In the genomic region with DNA sequence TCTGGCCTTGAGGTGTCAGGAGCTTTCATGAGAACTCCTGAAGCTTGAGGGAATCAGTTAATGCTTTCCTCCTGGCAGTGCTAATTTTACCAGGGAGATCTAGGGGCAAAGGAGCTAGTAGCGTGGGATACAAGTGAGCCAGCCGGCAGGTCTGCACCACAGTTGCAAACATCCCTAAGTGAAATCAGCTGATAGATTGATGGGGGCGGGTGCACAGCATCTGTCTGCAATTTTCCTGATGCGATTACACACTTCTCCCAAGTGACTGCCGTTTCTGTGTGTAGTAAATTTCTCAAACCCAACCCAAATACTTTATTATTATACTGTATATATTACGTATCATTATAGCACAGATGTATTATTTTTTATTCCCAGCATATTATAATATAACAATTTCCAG, we compare ENCODE assay signal across 18 cellular contexts.
"Had no signal": no experiment of that assay in that cellular context is flagged by ENCODE, and none has a peak within 500 bp of the region (broad histone marks: within the 10 kb centered on the region; RNA-seq: fewer than 3 reads in every experiment).

No MANE protein-coding gene starts in this region.

- H3K27ac ChIP-seq: brain microvascular endothelial cell, colonic mucosa, epithelial cell of prostate, foreskin keratinocyte, prostate gland, right atrium auricular region, skin epidermis, tibial nerve had no signal

- H3K36me3 ChIP-seq: brain microvascular endothelial cell, colonic mucosa, prostate gland, right atrium auricular region, tibial nerve had no signal

- H3K4me3 ChIP-seq: colonic mucosa, lung, prostate gland, right atrium auricular region, skin epidermis, tibial nerve had no signal

- H3K9me3 ChIP-seq: colonic mucosa, prostate gland, right atrium auricular region, tibial nerve had no signal

- H3K27me3 ChIP-seq: brain microvascular endothelial cell, colonic mucosa, right atrium auricular region, tibial nerve had no signal

- DNase-seq: activated CD4-positive, alpha-beta T cell treated with anti-CD3 and anti-CD28 coated beads, Interleukin-2, amount 10 ng/mL, durations not matched to agents 7 days and 5 days; activated CD8-positive, alpha-beta T cell treated with anti-CD3 and anti-CD28 coated beads, Interleukin-2, amount 10 ng/mL, durations not matched to agents 7 days and 5 days; activated naive CD4-positive, alpha-beta T cell treated with anti-CD3 and anti-CD28 coated beads, Interleukin-2, amount 10 ng/mL, durations not matched to agents 7 days and 5 days; activated naive CD8-positive, alpha-beta T cell treated with anti-CD3 and anti-CD28 coated beads, Interleukin-2, amount 50 U/mL, for 24 hours; activated T-cell treated with anti-CD3 and anti-CD28 coated beads, Interleukin-2, amount 50 U/mL, for 24 hours; aorta; brain microvascular endothelial cell; colonic mucosa; endodermal cell; foreskin keratinocyte; stimulated activated CD4-positive, alpha-beta T cell treated with anti-CD3 and anti-CD28 coated beads, Interleukin-2, amount 100 ng/mL, for 48 hours; T-helper 9 cell had no signal
